14 cellular contexts compared by ENCODE assay signal in genomic region chr7:94274828-94275227, GRCh38.
"Had no signal": no experiment of that assay in that cellular context is flagged by ENCODE, and none has a peak within 500 bp of the region (broad histone marks: within the 10 kb centered on the region; RNA-seq: fewer than 3 reads in every experiment).

No MANE protein-coding gene starts in this region.

- ATAC-seq: foreskin keratinocyte; naive thymus-derived CD4-positive, alpha-beta T cell; stimulated activated effector memory CD8-positive, alpha-beta T cell treated with anti-CD3 and anti-CD28 coated beads, Interleukin-12 subunit alpha, Interleukin-12 subunit beta, amount 100 ng/mL, for 72 hours had no signal

- H3K27ac Mint-ChIP-seq: naive thymus-derived CD4-positive, alpha-beta T cell; stimulated activated effector memory CD8-positive, alpha-beta T cell treated with anti-CD3 and anti-CD28 coated beads, Interleukin-12 subunit alpha, Interleukin-12 subunit beta, amount 100 ng/mL, for 72 hours had no signal

- H3K27ac ChIP-seq: ascending aorta, coronary artery, foreskin keratinocyte, hepatocyte, neural progenitor cell, prostate gland, right atrium auricular region, stomach had no signal

- H3K9me3 ChIP-seq: ascending aorta, prostate gland, right atrium auricular region, stomach had no signal

- H3K9ac ChIP-seq: neural progenitor cell had no signal

- H3K4me1 ChIP-seq: ascending aorta, foreskin keratinocyte, neural progenitor cell, prostate gland, stomach had no signal

- H3K27me3 ChIP-seq: ascending aorta, hepatocyte, neural progenitor cell, right atrium auricular region, stomach had no signal

- H3K4me1 Mint-ChIP-seq: naive thymus-derived CD4-positive, alpha-beta T cell; stimulated activated effector memory CD8-positive, alpha-beta T cell treated with anti-CD3 and anti-CD28 coated beads, Interleukin-12 subunit alpha, Interleukin-12 subunit beta, amount 100 ng/mL, for 72 hours had no signal

- H3K9me3 Mint-ChIP-seq: stimulated activated effector memory CD8-positive, alpha-beta T cell treated with anti-CD3 and anti-CD28 coated beads, Interleukin-12 subunit alpha, Interleukin-12 subunit beta, amount 100 ng/mL, for 72 hours had no signal

- H3K4me2 ChIP-seq: hepatocyte, neural progenitor cell had no signal

- H3K36me3 ChIP-seq: ascending aorta, neural progenitor cell, prostate gland, right atrium auricular region, stomach had no signal

- H3K4me3 Mint-ChIP-seq: naive thymus-derived CD4-positive, alpha-beta T cell; neural progenitor cell; stimulated activated effector memory CD8-positive, alpha-beta T cell treated with anti-CD3 and anti-CD28 coated beads, Interleukin-12 subunit alpha, Interleukin-12 subunit beta, amount 100 ng/mL, for 72 hours had no signal

- DNase-seq: activated naive CD4-positive, alpha-beta T cell; foreskin keratinocyte; mesenchymal stem cell; stimulated activated CD4-positive, alpha-beta T cell treated with anti-CD3 and anti-CD28 coated beads, Interleukin-12 subunit alpha, Interleukin-12 subunit beta, amount 100 ng/mL, for 4 hours; stomach; trophoblast cell had no signal

- H3K79me2 ChIP-seq: hepatocyte had no signal

- H2AFZ ChIP-seq: hepatocyte, neural progenitor cell had no signal

- H3K36me3 Mint-ChIP-seq: naive thymus-derived CD4-positive, alpha-beta T cell; neural progenitor cell; stimulated activated effector memory CD8-positive, alpha-beta T cell treated with anti-CD3 and anti-CD28 coated beads, Interleukin-12 subunit alpha, Interleukin-12 subunit beta, amount 100 ng/mL, for 72 hours had no signal

- H3K4me3 ChIP-seq: ascending aorta, coronary artery, hepatocyte, neural progenitor cell, prostate gland, right atrium auricular region, stomach had no signal
